ENCODE assay signal across 10 cellular contexts in the genomic region with DNA sequence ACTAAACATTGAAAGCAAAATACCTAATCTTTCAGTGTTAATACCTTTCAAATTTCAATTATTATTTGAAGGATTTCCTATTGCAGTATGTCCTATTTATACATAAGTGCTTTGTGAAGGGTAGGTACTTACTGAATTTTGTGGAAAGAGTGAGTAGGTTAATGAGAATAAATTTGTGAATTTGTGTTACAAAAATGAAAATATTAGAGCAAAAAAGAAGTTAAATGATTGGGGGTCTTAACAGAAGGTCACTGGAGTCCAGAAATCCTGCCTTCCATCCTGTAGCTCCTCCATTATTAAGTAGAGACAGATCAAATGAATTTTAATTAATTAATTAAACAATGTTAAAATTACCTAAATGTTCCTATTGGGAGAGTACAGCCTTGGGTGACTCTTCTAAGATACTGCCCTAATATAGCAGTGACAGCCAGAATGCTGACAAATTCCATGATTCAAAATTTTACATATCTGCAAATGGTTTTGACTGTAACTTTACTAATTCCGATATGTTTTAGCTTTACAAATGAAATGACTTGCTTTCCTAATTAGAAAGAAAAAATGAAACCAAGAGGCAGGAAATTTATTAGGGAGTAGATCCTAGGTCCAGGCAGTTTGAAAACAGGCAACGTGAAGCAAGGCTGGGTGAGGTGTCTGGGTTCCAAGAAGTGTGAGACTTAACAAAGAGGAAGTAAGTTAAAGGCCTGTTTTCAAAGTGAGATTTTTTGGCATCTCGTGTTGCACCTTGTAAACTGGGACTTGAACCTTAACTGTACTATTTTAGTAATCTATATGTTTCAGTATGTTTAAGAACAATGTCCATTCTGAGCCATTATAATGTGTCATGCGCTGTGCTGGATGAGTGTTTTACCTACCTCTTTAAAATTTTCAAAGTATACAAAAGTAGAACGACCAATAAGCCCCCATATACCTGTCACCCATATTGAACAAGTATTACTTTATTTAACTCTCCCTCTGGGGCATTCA. TPM values are rescaled to one million over a fixed set of nuclear protein-coding genes. Genes with fewer than 3 reads are reported as not detected.
DNase-seq lines count a peak whose midpoint lies in the region; ATAC-seq and TF ChIP-seq lines count a peak whose summit lies in the region.
"Had no signal": no experiment of that assay in that cellular context is flagged by ENCODE, and none has a peak within 500 bp of the region (broad histone marks: within the 10 kb centered on the region; RNA-seq: fewer than 3 reads in every experiment).

No MANE protein-coding gene starts in this region.

- in situ Hi-C loops in GM13976 (cut with MboI; ENCODE audit: low sequenced_read_pairs, unreplicated experiment) = no loop called here

- no peak overlapping the region for H3K9ac ChIP-seq in mucosa of rectum (ENCODE audit: low read depth in 1 of 2, low read length in 2 of 2)
- H3K9ac ChIP-seq: parathyroid adenoma, SK-N-SH had no signal

- H3K36me3 ChIP-seq in mucosa of rectum (ENCODE audit: control insufficient read depth in 2 of 2, insufficient read depth in 2 of 2, low read length in 2 of 2) = peaks cover 0 to 6% of the 10 kb centered on the region in 2 donors
- no peaks in the 10 kb centered on the region for H3K36me3 ChIP-seq in BE2C

- peak overlapping the region; percentile 9 to 71 for H3K27ac ChIP-seq in mucosa of rectum (ENCODE audit: low read depth in 2 of 2, low read length in 2 of 2)
- H3K27ac ChIP-seq: parathyroid adenoma had no signal

- H3K4me3 ChIP-seq in mucosa of rectum (ENCODE audit: low read length in 2 of 2) = peak overlapping the region in 1 of 2 donors; percentile 79
- no peak overlapping the region for H3K4me3 ChIP-seq in BE2C (ENCODE audit: low read depth, low read length)

- H3K27me3 ChIP-seq in mucosa of rectum (ENCODE audit: control insufficient read depth in 2 of 2, insufficient read depth in 2 of 2, low read length in 2 of 2) = no peaks in the 10 kb centered on the region
- H3K27me3 ChIP-seq in BE2C = no peaks in the 10 kb centered on the region

- TF ChIP-seq CTCF in GM13976 (IDR thresholded peaks at IDR 0.05; ENCODE audit: borderline replicate concordance, control extremely low read depth, extremely low read depth, insufficient read depth, missing control alignments) (no peak), BE2C (IDR thresholded peaks at IDR 0.05; ENCODE audit: low read depth, low read length) (no peak)

- ATAC-seq in GM21723 (IDR thresholded peaks at IDR 0.05; ENCODE audit: unreplicated experiment) (peak; percentile 30), HG03520 (IDR thresholded peaks at IDR 0.05; ENCODE audit: unreplicated experiment) (no peak)

- no peaks in the 10 kb centered on the region for H3K9me3 ChIP-seq in mucosa of rectum (ENCODE audit: control insufficient read depth in 2 of 2, low read length in 2 of 2)
- no peaks in the 10 kb centered on the region for H3K9me3 ChIP-seq in BE2C
- H3K9me3 ChIP-seq: SK-N-SH had no signal

- peaks cover 2 to 6% of the 10 kb centered on the region in 2 donors for H3K4me1 ChIP-seq in mucosa of rectum (ENCODE audit: control insufficient read depth in 2 of 2, insufficient read depth in 2 of 2, low read length in 2 of 2)
- no peaks in the 10 kb centered on the region for H3K4me1 ChIP-seq in BE2C
- H3K4me1 ChIP-seq: parathyroid adenoma had no signal

- DNase-seq in GM13976 (ENCODE audit: low spot score) (peak; percentile 36), RPMI8226 (peak; percentile 75), BE2C (no peak), hepatic stellate cell (ENCODE audit: low spot score) (no peak), nucleus accumbens (lab: John Stamatoyannopoulos, UW) (no peak)
- DNase-seq: SK-N-SH had no signal

RNA-seq across cellular contexts. Expression of gene PIK3CG, which starts 1.5 kb away (rescaled TPM):
- not detected for polyA plus RNA-seq in BE2C (2012; ENCODE audit: insufficient read depth, insufficient read length, low read depth)
- polyA plus RNA-seq: SK-N-SH had no signal

Comparison
In these comparisons a context has a peak if more than half of its experiments do, and no peak if none do; other contexts are left out.
1. DNase-seq: peak in GM13976 (single experiment) and RPMI8226 (single experiment); none in BE2C (single experiment), hepatic stellate cell (single experiment) and nucleus accumbens (0 of 56).